22 cellular contexts compared by ENCODE assay signal in genomic region chr10:14334771-14335170, GRCh38.
"Had no signal": no experiment of that assay in that cellular context is flagged by ENCODE, and none has a peak within 500 bp of the region (broad histone marks: within the 10 kb centered on the region; RNA-seq: fewer than 3 reads in every experiment).

No MANE protein-coding gene starts in this region.

- H2AFZ ChIP-seq: parathyroid adenoma had no signal

- H3K4me3 ChIP-seq: ovary, psoas muscle, right lobe of liver, sigmoid colon, stomach, thoracic aorta, thyroid gland, tibial nerve, upper lobe of left lung, vagina had no signal

- H3K4me1 ChIP-seq: parathyroid adenoma, psoas muscle, right lobe of liver, thyroid gland, upper lobe of left lung, vagina had no signal

- H3K36me3 ChIP-seq: ovary, right lobe of liver, sigmoid colon, stomach, thoracic aorta, thyroid gland, tibial nerve, upper lobe of left lung, vagina had no signal

- H3K27me3 ChIP-seq: ovary, right lobe of liver, sigmoid colon, thyroid gland, tibial nerve, upper lobe of left lung, vagina had no signal

- H3K9ac ChIP-seq: parathyroid adenoma had no signal

- H3K27ac ChIP-seq: ovary, parathyroid adenoma, psoas muscle, right lobe of liver, sigmoid colon, stomach, thoracic aorta, thyroid gland, tibial nerve, upper lobe of left lung, vagina had no signal

- H3K9me3 ChIP-seq: ovary, psoas muscle, right lobe of liver, sigmoid colon, stomach, thoracic aorta, thyroid gland, tibial nerve, upper lobe of left lung, vagina had no signal

- DNase-seq: nephron progenitor cell; occipital lobe; ovary; posterior cingulate gyrus; psoas muscle; right cardiac atrium; right lobe of liver; sigmoid colon; small intestine; stimulated activated CD4-positive, alpha-beta T cell treated with anti-CD3 and anti-CD28 coated beads, Interleukin-15, amount 100 ng/mL, for 24 hours; stimulated activated CD4-positive, alpha-beta T cell treated with anti-CD3 and anti-CD28 coated beads, Interleukin-2, amount 100 ng/mL, for 24 hours; stimulated activated CD4-positive, alpha-beta T cell treated with anti-CD3 and anti-CD28 coated beads, Interleukin-2, amount 100 ng/mL, for 48 hours; stimulated activated CD4-positive, alpha-beta T cell treated with anti-CD3 and anti-CD28 coated beads, Interleukin-4, amount 100 ng/mL, for 24 hours; stimulated activated naive B cell treated with anti-CD40 and anti-IgM and Interleukin-4, amounts not matched to agents 10 μg/mL and 1 μg/mL and 100 μg/mL, for 72 hours; stimulated activated naive CD4-positive, alpha-beta T cell treated with Interleukin-2 at 50 U/mL for 16 hours; stomach; thyroid gland; upper lobe of left lung had no signal
